17 cellular contexts compared by ENCODE assay signal in genomic region chr3:195884691-195885035, GRCh38. TPM values are rescaled to one million over a fixed set of nuclear protein-coding genes. Genes with fewer than 3 reads are reported as not detected.
A peak's percentile ranks its signal among the peaks of the same experiment; 100 is the strongest.
DNase-seq lines count a peak whose midpoint lies in the region; ATAC-seq and TF ChIP-seq lines count a peak whose summit lies in the region.
"Had no signal": no experiment of that assay in that cellular context is flagged by ENCODE, and none has a peak within 500 bp of the region (broad histone marks: within the 10 kb centered on the region; RNA-seq: fewer than 3 reads in every experiment).

No MANE protein-coding gene starts in this region.

- intact Hi-C loops in heart right ventricle (cut with DNase I) (no loop called here), left ventricle myocardium superior (cut with micrococcal nuclease) (no loop called here), left colon (cut with DNase I, micrococcal nuclease) (no loop called here), psoas muscle (cut with DNase I) (no loop called here), head of caudate nucleus (cut with DNase I) (no loop called here), uterus (cut with DNase I; ENCODE audit: low total_unique reads) (no loop called here)

- H3K27ac ChIP-seq in heart right ventricle (peak overlapping the region in 9 of 10 donors; percentile 40 to 90 (median 81)), psoas muscle (peak overlapping the region; percentile 91), upper lobe of left lung (peak overlapping the region in 3 of 4 donors; percentile 60 to 74 (median 73)), uterus (no peak overlapping the region)

- no peak for ATAC-seq in heart right ventricle
- ATAC-seq in left ventricle myocardium superior: no peak
- ATAC-seq in left colon: peak; percentile 13
- no peak for ATAC-seq in psoas muscle
- no peak for ATAC-seq in upper lobe of left lung (ENCODE audit: low FRiP score in 2 of 2)
- ATAC-seq: HepG2 had no signal

- 93 to 96% methylated on average over 14 of the region's 14 CpGs for WGBS in heart right ventricle, 2 donors
- 72 to 84% (median 75%) methylated on average over 14 of the region's 14 CpGs for WGBS in psoas muscle, 3 donors
- WGBS in upper lobe of left lung, 2 donors: 95 to 100% methylated on average over 4 to 7 of the region's 14 CpGs

- H3K4me3 ChIP-seq in heart right ventricle (no peak overlapping the region), psoas muscle (peak overlapping the region; percentile 35), upper lobe of left lung (no peak overlapping the region), uterus (no peak overlapping the region)

- TF ChIP-seq CTCF in heart right ventricle (IDR thresholded peaks at IDR 0.05): no peak
- no peak for TF ChIP-seq CTCF in psoas muscle (IDR thresholded peaks at IDR 0.05)
- TF ChIP-seq CTCF in upper lobe of left lung (IDR thresholded peaks at IDR 0.05): no peak
- no peak for TF ChIP-seq CTCF in uterus (IDR thresholded peaks at IDR 0.05)

- H3K27me3 ChIP-seq in heart right ventricle (no peaks in the 10 kb centered on the region), psoas muscle (ENCODE audit: insufficient read depth in 3 of 3, low read length in 2 of 3) (no peaks in the 10 kb centered on the region), upper lobe of left lung (no peaks in the 10 kb centered on the region), uterus (no peaks in the 10 kb centered on the region)

- H3K36me3 ChIP-seq in heart right ventricle (peaks cover 0 to 46% (median 6%) of the 10 kb centered on the region in 9 donors), psoas muscle (ENCODE audit: insufficient read depth in 1 of 2, low read depth in 1 of 2) (peaks cover 0 to 42% of the 10 kb centered on the region in 2 donors), upper lobe of left lung (peaks cover 0 to 40% (median 26%) of the 10 kb centered on the region in 4 donors), uterus (no peaks in the 10 kb centered on the region)

- DNase-seq in heart right ventricle: no peak
- no peak for DNase-seq in left ventricle myocardium superior
- no peak for DNase-seq in left colon
- no peak for DNase-seq in psoas muscle
- peak in 1 of 2 donors; percentile 58 for DNase-seq in upper lobe of left lung
- DNase-seq in head of caudate nucleus: no peak
- no peak for DNase-seq in activated CD8-positive, alpha-beta memory T cell treated with anti-CD3 and anti-CD28 coated beads, Interleukin-2, amount 50 U/mL, for 48 hours
- DNase-seq in uterus: no peak
- DNase-seq: CD8-positive, alpha-beta memory T cell; DMS79; KBM-7; NCI-H1694 treated with DMSO at 0.1 percent for 48 hours; NCI-H510A; NCI-H748 treated with DMSO at 0.1 percent for 48 hours; NK-92 treated with Interleukin-12 subunit alpha and Interleukin-12 subunit beta, amount 100 ng/mL, for 24 hours; SIG-M5 had no signal

- H3K9me3 ChIP-seq in heart right ventricle (no peaks in the 10 kb centered on the region), psoas muscle (no peaks in the 10 kb centered on the region), upper lobe of left lung (no peaks in the 10 kb centered on the region), uterus (no peaks in the 10 kb centered on the region)

- peaks cover 17 to 51% (median 38%) of the 10 kb centered on the region in 9 donors for H3K4me1 ChIP-seq in heart right ventricle
- peaks cover 51% of the 10 kb centered on the region for H3K4me1 ChIP-seq in psoas muscle
- peaks cover 9 to 22% (median 15%) of the 10 kb centered on the region in 4 donors for H3K4me1 ChIP-seq in upper lobe of left lung
- H3K4me1 ChIP-seq in uterus: no peaks in the 10 kb centered on the region

- TF ChIP-seq EP300 in upper lobe of left lung (IDR thresholded peaks at IDR 0.05): no peak

- no peak for TF ChIP-seq POLR2A in upper lobe of left lung (IDR thresholded peaks at IDR 0.05)
- no peak for TF ChIP-seq POLR2A in uterus (IDR thresholded peaks at IDR 0.05)

RNA-seq across cellular contexts. Expression of gene TNK2, which starts 23.7 kb away (rescaled TPM):
- 10 to 100 TPM; 17.6 to 47.3 (median 32.2) TPM for total RNA-seq in heart right ventricle
- polyA plus RNA-seq in heart right ventricle: 10 to 100 TPM; 31.3 to 48.3 TPM
- total RNA-seq in left ventricle myocardium superior: 28.9 TPM
- 10 to 100 TPM; 18.3 to 33.9 TPM for total RNA-seq in left colon
- 100 to 1,000 TPM in 1 of 4 donors, 10 to 100 TPM in 3; 41.7 to 322 (median 77.6) TPM for total RNA-seq in psoas muscle
- 10 to 100 TPM; 37.1 to 67.1 (median 52.2) TPM for polyA plus RNA-seq in psoas muscle
- total RNA-seq in upper lobe of left lung: 100 to 1,000 TPM in 2 of 6 donors, 10 to 100 TPM in 4; 18.7 to 171 (median 70.1) TPM
- total RNA-seq in uterus: 10 to 100 TPM in 3 of 4 donors, 1 to 10 TPM in 1; 6.1 to 81.2 (median 24.4) TPM

Comparison
In these comparisons a context has a peak if more than half of its experiments do, and no peak if none do; other contexts are left out.
1. H3K27ac ChIP-seq: peak in heart right ventricle (9 of 10), psoas muscle (single experiment) and upper lobe of left lung (3 of 4); none in uterus (0 of 2).